Comparison of ENCODE assay signal across 1 cellular context in genomic region chr7:157089100-157089510, GRCh38.
A peak's percentile ranks its signal among the peaks of the same experiment; 100 is the strongest.
TF ChIP-seq lines count a peak whose summit lies in the region.

No MANE protein-coding gene starts in this region.

TF ChIP-seq in HepG2, 621 proteins besides CTCF, POLR2A, EP300 and RAD21 (continues in another document):
- TF ChIP-seq REPIN1 (CRISPR knock-in tag; IDR thresholded peaks at IDR 0.05; ENCODE audit: borderline replicate concordance, low read depth): no peak
- no peak for TF ChIP-seq ZNF17 (CRISPR knock-in tag; IDR thresholded peaks at IDR 0.05)
- TF ChIP-seq TBP (CRISPR knock-in tag; IDR thresholded peaks at IDR 0.05): no peak
- 0 out of 2 replicates have a peak, but pooled peaks have one; percentile 11 for TF ChIP-seq NFE2L2 (IDR thresholded peaks at IDR 0.05; ENCODE audit: low read length)
- TF ChIP-seq IKZF4 (CRISPR knock-in tag; IDR thresholded peaks at IDR 0.05; ENCODE audit: borderline replicate concordance, low read depth, not compliant biosample characterization): no peak
- TF ChIP-seq SRY (CRISPR knock-in tag; IDR thresholded peaks at IDR 0.05): no peak
- peak; percentile 58 for TF ChIP-seq FOSL2 (CRISPR knock-in tag; IDR thresholded peaks at IDR 0.05)
- TF ChIP-seq MEIS1 (CRISPR knock-in tag; IDR thresholded peaks at IDR 0.05; ENCODE audit: borderline replicate concordance): peak; percentile 45; the same call in 1 of the 2 replicates
- TF ChIP-seq ZNF687 (CRISPR knock-in tag; IDR thresholded peaks at IDR 0.05): peak; percentile 82
- TF ChIP-seq ZSCAN31 (CRISPR knock-in tag; IDR thresholded peaks at IDR 0.05; ENCODE audit: low read depth): no peak
- no peak for TF ChIP-seq FOXK2 (IDR thresholded peaks at IDR 0.05)
- TF ChIP-seq ZNF710 (CRISPR knock-in tag; IDR thresholded peaks at IDR 0.05; ENCODE audit: borderline replicate concordance): no peak
- no peak for TF ChIP-seq SMC3 (IDR thresholded peaks at IDR 0.05; ENCODE audit: low read length)
- TF ChIP-seq ZNF556 (CRISPR knock-in tag; IDR thresholded peaks at IDR 0.05; ENCODE audit: borderline replicate concordance): peak; percentile 49; the same call in 1 of the 2 replicates
- peak; percentile 31; the same call in 1 of the 2 replicates for TF ChIP-seq FOXC1 (CRISPR knock-in tag; IDR thresholded peaks at IDR 0.05; ENCODE audit: borderline replicate concordance)
- TF ChIP-seq ZNF34 (CRISPR knock-in tag; IDR thresholded peaks at IDR 0.05; ENCODE audit: borderline replicate concordance): 0 out of 2 replicates have a peak, but pooled peaks have one; percentile 41
- no peak for TF ChIP-seq PRDM15 (CRISPR knock-in tag; IDR thresholded peaks at IDR 0.05)
- TF ChIP-seq ARID3A (IDR thresholded peaks at IDR 0.05; ENCODE audit: low read depth, low read length): no peak
- TF ChIP-seq ZNF850 (CRISPR knock-in tag; conservative IDR thresholded peaks at IDR 0.05): no peak
- no peak for TF ChIP-seq RBFOX2 (IDR thresholded peaks at IDR 0.05; ENCODE audit: low read depth, low read length)
- TF ChIP-seq ONECUT2 (CRISPR knock-in tag; IDR thresholded peaks at IDR 0.05): no peak
- no peak for TF ChIP-seq TP53 (CRISPR knock-in tag; conservative IDR thresholded peaks at IDR 0.05)
- no peak for TF ChIP-seq YEATS4 (CRISPR knock-in tag; IDR thresholded peaks at IDR 0.05; ENCODE audit: borderline replicate concordance)
- 0 out of 2 replicates have a peak, but pooled peaks have one; percentile 31 for TF ChIP-seq ZNF331 (CRISPR knock-in tag; IDR thresholded peaks at IDR 0.05)
- TF ChIP-seq ZFP36 (IDR thresholded peaks at IDR 0.05; ENCODE audit: borderline replicate concordance, low read depth, low read length, partially characterized antibody): no peak
- TF ChIP-seq FOSL1 (CRISPR knock-in tag; IDR thresholded peaks at IDR 0.05; ENCODE audit: borderline replicate concordance): no peak
- TF ChIP-seq SMAD1 (CRISPR knock-in tag; IDR thresholded peaks at IDR 0.05; ENCODE audit: borderline replicate concordance, low read depth): no peak
- no peak for TF ChIP-seq SSRP1 (CRISPR knock-in tag; IDR thresholded peaks at IDR 0.05)
- no peak for TF ChIP-seq HOXA5 (CRISPR knock-in tag; IDR thresholded peaks at IDR 0.05)
- TF ChIP-seq ZNF282 (IDR thresholded peaks at IDR 0.05; ENCODE audit: partially characterized antibody): no peak
- TF ChIP-seq ZNF816 (CRISPR knock-in tag; IDR thresholded peaks at IDR 0.05; ENCODE audit: borderline replicate concordance): no peak
- peak; percentile 45; the same call in 1 of the 2 replicates for TF ChIP-seq GATAD2A (CRISPR knock-in tag; IDR thresholded peaks at IDR 0.05)
- TF ChIP-seq GMEB1 (CRISPR knock-in tag; IDR thresholded peaks at IDR 0.05; ENCODE audit: borderline replicate concordance): peak; percentile 15; the same call in 1 of the 2 replicates
- no peak for TF ChIP-seq CBX2 (IDR thresholded peaks at IDR 0.05; ENCODE audit: low read depth, low read length)
- no peak for TF ChIP-seq CBX2 (CRISPR knock-in tag; IDR thresholded peaks at IDR 0.05; ENCODE audit: low read depth)
- TF ChIP-seq TCF7 (IDR thresholded peaks at IDR 0.05; ENCODE audit: low read depth): no peak
- no peak for TF ChIP-seq NFRKB (IDR thresholded peaks at IDR 0.05)
- TF ChIP-seq U2AF2 (IDR thresholded peaks at IDR 0.05; ENCODE audit: low read depth, low read length): no peak
- no peak; the same call in 1 of the 2 replicates for TF ChIP-seq NRL (CRISPR knock-in tag; IDR thresholded peaks at IDR 0.05; ENCODE audit: borderline replicate concordance)
- TF ChIP-seq ATF2 (CRISPR knock-in tag; IDR thresholded peaks at IDR 0.05): no peak
- TF ChIP-seq WIZ (CRISPR knock-in tag; IDR thresholded peaks at IDR 0.05): 0 out of 2 replicates have a peak, but pooled peaks have one; percentile 68
- TF ChIP-seq HDAC1 (CRISPR knock-in tag; IDR thresholded peaks at IDR 0.05): peak; percentile 66
- TF ChIP-seq ZBTB49 (CRISPR knock-in tag; IDR thresholded peaks at IDR 0.05; ENCODE audit: borderline replicate concordance): no peak
- TF ChIP-seq ZNF292 (CRISPR knock-in tag; IDR thresholded peaks at IDR 0.05; ENCODE audit: borderline replicate concordance, low read depth): peak; percentile 32; the same call in 1 of the 2 replicates
- TF ChIP-seq SOX5 (CRISPR knock-in tag; IDR thresholded peaks at IDR 0.05; ENCODE audit: borderline replicate concordance): no peak; the same call in 1 of the 2 replicates
- 0 out of 2 replicates have a peak, but pooled peaks have one; percentile 23 for TF ChIP-seq MED1 (CRISPR knock-in tag; IDR thresholded peaks at IDR 0.05)
- TF ChIP-seq ZNF616 (CRISPR knock-in tag; IDR thresholded peaks at IDR 0.05; ENCODE audit: low read depth): no peak
- TF ChIP-seq TFDP2 (CRISPR knock-in tag; IDR thresholded peaks at IDR 0.05): no peak
- TF ChIP-seq HNRNPK (IDR thresholded peaks at IDR 0.05; ENCODE audit: low read depth, low read length, poor library complexity, severe bottlenecking): no peak
- TF ChIP-seq ZNF143 (CRISPR knock-in tag; IDR thresholded peaks at IDR 0.05): no peak
